1 cellular context compared by ENCODE assay signal in the genomic region with DNA sequence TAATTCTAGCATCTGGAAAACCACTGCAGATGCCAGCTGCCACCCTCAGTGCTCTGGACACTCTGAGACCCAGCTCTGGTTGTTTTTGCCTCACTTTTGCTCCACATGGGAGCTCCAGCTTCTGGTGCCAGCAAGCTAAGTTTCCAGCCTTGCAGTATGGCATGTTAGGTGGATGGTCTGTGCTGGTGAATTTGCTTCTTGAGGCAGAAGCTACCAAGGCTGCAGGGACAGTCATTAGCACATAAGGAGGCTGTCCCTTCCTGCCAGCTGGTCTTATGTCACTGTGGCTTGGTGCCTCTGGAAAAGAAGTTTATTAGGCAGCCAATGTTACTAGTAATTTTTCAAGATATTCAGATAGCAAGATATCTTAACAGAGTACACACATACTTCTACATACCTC.
TF ChIP-seq lines count a peak whose summit lies in the region.

No MANE protein-coding gene starts in this region.

TF ChIP-seq in SK-N-SH, 30 proteins besides CTCF, POLR2A, EP300 and RAD21 (continued from another document):
- TF ChIP-seq, protein P1, sequence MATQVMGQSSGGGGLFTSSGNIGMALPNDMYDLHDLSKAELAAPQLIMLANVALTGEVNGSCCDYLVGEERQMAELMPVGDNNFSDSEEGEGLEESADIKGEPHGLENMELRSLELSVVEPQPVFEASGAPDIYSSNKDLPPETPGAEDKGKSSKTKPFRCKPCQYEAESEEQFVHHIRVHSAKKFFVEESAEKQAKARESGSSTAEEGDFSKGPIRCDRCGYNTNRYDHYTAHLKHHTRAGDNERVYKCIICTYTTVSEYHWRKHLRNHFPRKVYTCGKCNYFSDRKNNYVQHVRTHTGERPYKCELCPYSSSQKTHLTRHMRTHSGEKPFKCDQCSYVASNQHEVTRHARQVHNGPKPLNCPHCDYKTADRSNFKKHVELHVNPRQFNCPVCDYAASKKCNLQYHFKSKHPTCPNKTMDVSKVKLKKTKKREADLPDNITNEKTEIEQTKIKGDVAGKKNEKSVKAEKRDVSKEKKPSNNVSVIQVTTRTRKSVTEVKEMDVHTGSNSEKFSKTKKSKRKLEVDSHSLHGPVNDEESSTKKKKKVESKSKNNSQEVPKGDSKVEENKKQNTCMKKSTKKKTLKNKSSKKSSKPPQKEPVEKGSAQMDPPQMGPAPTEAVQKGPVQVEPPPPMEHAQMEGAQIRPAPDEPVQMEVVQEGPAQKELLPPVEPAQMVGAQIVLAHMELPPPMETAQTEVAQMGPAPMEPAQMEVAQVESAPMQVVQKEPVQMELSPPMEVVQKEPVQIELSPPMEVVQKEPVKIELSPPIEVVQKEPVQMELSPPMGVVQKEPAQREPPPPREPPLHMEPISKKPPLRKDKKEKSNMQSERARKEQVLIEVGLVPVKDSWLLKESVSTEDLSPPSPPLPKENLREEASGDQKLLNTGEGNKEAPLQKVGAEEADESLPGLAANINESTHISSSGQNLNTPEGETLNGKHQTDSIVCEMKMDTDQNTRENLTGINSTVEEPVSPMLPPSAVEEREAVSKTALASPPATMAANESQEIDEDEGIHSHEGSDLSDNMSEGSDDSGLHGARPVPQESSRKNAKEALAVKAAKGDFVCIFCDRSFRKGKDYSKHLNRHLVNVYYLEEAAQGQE (IDR thresholded peaks at IDR 0.05; ENCODE audit: low read depth, low read length): no peak
- no peak for TF ChIP-seq SMC3 (IDR thresholded peaks at IDR 0.05; ENCODE audit: low read depth, low read length)
TF ChIP-seq in SK-N-SH: peak in this region for 0.
